ENCODE assay signal across 36 cellular contexts in genomic region chr6:161941565-161941964, GRCh38.
"Had no signal": no experiment of that assay in that cellular context is flagged by ENCODE, and none has a peak within 500 bp of the region (broad histone marks: within the 10 kb centered on the region; RNA-seq: fewer than 3 reads in every experiment).

No MANE protein-coding gene starts in this region.

- H3K27me3 Mint-ChIP-seq: activated CD4-positive, alpha-beta memory T cell treated with anti-CD3 and anti-CD28 coated beads, Interleukin-2, amount 10 ng/mL, durations not matched to agents 7 days and 5 days; activated CD4-positive, alpha-beta T cell treated with anti-CD3 and anti-CD28 coated beads for 36 hours; activated CD4-positive, alpha-beta T cell treated with anti-CD3 and anti-CD28 coated beads, Interleukin-2, amount 10 ng/mL, durations not matched to agents 7 days and 5 days; activated CD8-positive, alpha-beta memory T cell treated with anti-CD3 and anti-CD28 coated beads, Interleukin-2, amount 10 ng/mL, durations not matched to agents 7 days and 5 days; activated naive CD4-positive, alpha-beta T cell treated with anti-CD3 and anti-CD28 coated beads, Interleukin-2, amount 10 ng/mL, durations not matched to agents 7 days and 5 days; activated naive CD4-positive, alpha-beta T cell treated with anti-CD3 and anti-CD28 coated beads, Interleukin-2, amount 50 U/mL, for 24 hours; activated naive CD8-positive, alpha-beta T cell; activated naive CD8-positive, alpha-beta T cell treated with anti-CD3 and anti-CD28 coated beads, Interleukin-2, amount 10 ng/mL, durations not matched to agents 7 days and 5 days; activated T-cell treated with anti-CD3 and anti-CD28 coated beads, Interleukin-2, amount 50 U/mL, for 24 hours had no signal

- DNase-seq: activated CD4-positive, alpha-beta memory T cell treated with anti-CD3 and anti-CD28 coated beads, Interleukin-2, amount 10 ng/mL, durations not matched to agents 7 days and 5 days; activated CD4-positive, alpha-beta T cell treated with anti-CD3 and anti-CD28 coated beads for 1 hour; activated CD4-positive, alpha-beta T cell treated with anti-CD3 and anti-CD28 coated beads for 36 hours; activated CD4-positive, alpha-beta T cell treated with anti-CD3 and anti-CD28 coated beads for 48 hours; activated CD4-positive, alpha-beta T cell treated with anti-CD3 and anti-CD28 coated beads, Interleukin-2, amount 10 ng/mL, durations not matched to agents 7 days and 5 days; activated CD4-positive, alpha-beta T cell treated with anti-CD3 and anti-CD28 coated beads, Interleukin-2, amount 50 U/mL, for 48 hours; activated CD4-positive, CD25-positive, alpha-beta regulatory T cell; activated CD8-positive, alpha-beta memory T cell treated with anti-CD3 and anti-CD28 coated beads for 24 hours; activated CD8-positive, alpha-beta memory T cell treated with anti-CD3 and anti-CD28 coated beads, Interleukin-2, amount 10 ng/mL, durations not matched to agents 7 days and 5 days; activated CD8-positive, alpha-beta memory T cell treated with anti-CD3 and anti-CD28 coated beads, Interleukin-2, amount 50 U/mL, for 48 hours; activated CD8-positive, alpha-beta T cell treated with anti-CD3 and anti-CD28 coated beads, Interleukin-2, amount 10 ng/mL, durations not matched to agents 7 days and 5 days; activated effector memory CD4-positive, alpha-beta T cell treated with Interleukin-2 at 50 U/mL for 16 hours; activated gamma-delta T cell; activated naive CD4-positive, alpha-beta T cell treated with anti-CD3 and anti-CD28 coated beads, Interleukin-2, amount 10 ng/mL, durations not matched to agents 7 days and 5 days; activated naive CD4-positive, alpha-beta T cell treated with Interleukin-2 at 50 U/mL for 16 hours; activated naive CD8-positive, alpha-beta T cell treated with anti-CD3 and anti-CD28 coated beads, Interleukin-2, amount 10 ng/mL, durations not matched to agents 7 days and 5 days; activated T-cell treated with anti-CD3 and anti-CD28 coated beads, Interleukin-2, amount 50 U/mL, for 24 hours; activated T-cell treated with anti-CD3 and anti-CD28 coated beads, Interleukin-2, amount 50 U/mL, for 48 hours; adrenal gland; amniotic stem cell; aorta; body of pancreas; brain microvascular endothelial cell; central memory CD4-positive, alpha-beta T cell; T-helper 1 cell; T-helper 2 cell; T-helper 9 cell; WERI-Rb-1 had no signal

- H3K9me3 Mint-ChIP-seq: activated CD4-positive, alpha-beta memory T cell treated with anti-CD3 and anti-CD28 coated beads, Interleukin-2, amount 10 ng/mL, durations not matched to agents 7 days and 5 days; activated CD4-positive, alpha-beta T cell treated with anti-CD3 and anti-CD28 coated beads, Interleukin-2, amount 10 ng/mL, durations not matched to agents 7 days and 5 days; activated naive CD4-positive, alpha-beta T cell treated with anti-CD3 and anti-CD28 coated beads, Interleukin-2, amount 10 ng/mL, durations not matched to agents 7 days and 5 days; activated naive CD4-positive, alpha-beta T cell treated with anti-CD3 and anti-CD28 coated beads, Interleukin-2, amount 50 U/mL, for 24 hours; activated T-cell treated with anti-CD3 and anti-CD28 coated beads, Interleukin-2, amount 50 U/mL, for 24 hours; activated T-helper 2 cell treated with anti-CD3 and anti-CD28 coated beads, Interferon-gamma antibody, Interleukin-2, Interleukin-4, amounts not matched to agents 10 μg/mL and 5 μg/mL and 100 μg/mL, durations not matched to agents 14 hours and 24 hours and 36 hours; T-helper 1 cell treated with Interleukin-12 subunit alpha and Interleukin-12 subunit beta and Interleukin-4 antibody, amounts not matched to agents 30 μg/mL and 1 μg/mL, for 36 hours; T-helper 2 cell treated with Interferon-gamma antibody and Interleukin-4, amounts not matched to agents 5 μg/mL and 100 μg/mL, for 36 hours; WTC11 had no signal

- H3K36me3 Mint-ChIP-seq: activated CD8-positive, alpha-beta memory T cell treated with anti-CD3 and anti-CD28 coated beads, Interleukin-2, amount 10 ng/mL, durations not matched to agents 7 days and 5 days; activated naive CD4-positive, alpha-beta T cell treated with anti-CD3 and anti-CD28 coated beads, Interleukin-2, amount 10 ng/mL, durations not matched to agents 7 days and 5 days; activated naive CD8-positive, alpha-beta T cell treated with anti-CD3 and anti-CD28 coated beads, Interleukin-2, amount 10 ng/mL, durations not matched to agents 7 days and 5 days had no signal

- H3K4me1 Mint-ChIP-seq: activated CD4-positive, alpha-beta memory T cell treated with anti-CD3 and anti-CD28 coated beads, Interleukin-2, amount 10 ng/mL, durations not matched to agents 7 days and 5 days; activated CD4-positive, alpha-beta T cell treated with anti-CD3 and anti-CD28 coated beads for 36 hours; activated CD4-positive, alpha-beta T cell treated with anti-CD3 and anti-CD28 coated beads, Interleukin-2, amount 10 ng/mL, durations not matched to agents 7 days and 5 days; activated CD8-positive, alpha-beta memory T cell treated with anti-CD3 and anti-CD28 coated beads, Interleukin-2, amount 10 ng/mL, durations not matched to agents 7 days and 5 days; activated naive CD4-positive, alpha-beta T cell treated with anti-CD3 and anti-CD28 coated beads, Interleukin-2, amount 10 ng/mL, durations not matched to agents 7 days and 5 days; activated naive CD4-positive, alpha-beta T cell treated with anti-CD3 and anti-CD28 coated beads, Interleukin-2, amount 50 U/mL, for 24 hours; activated naive CD8-positive, alpha-beta T cell treated with anti-CD3 and anti-CD28 coated beads, Interleukin-2, amount 10 ng/mL, durations not matched to agents 7 days and 5 days had no signal

- H3K27ac Mint-ChIP-seq: activated CD4-positive, alpha-beta memory T cell treated with anti-CD3 and anti-CD28 coated beads, Interleukin-2, amount 10 ng/mL, durations not matched to agents 7 days and 5 days; activated CD4-positive, alpha-beta T cell treated with anti-CD3 and anti-CD28 coated beads for 36 hours; activated CD4-positive, alpha-beta T cell treated with anti-CD3 and anti-CD28 coated beads, Interleukin-2, amount 10 ng/mL, durations not matched to agents 7 days and 5 days; activated CD8-positive, alpha-beta memory T cell treated with anti-CD3 and anti-CD28 coated beads, Interleukin-2, amount 10 ng/mL, durations not matched to agents 7 days and 5 days; activated CD8-positive, alpha-beta T cell treated with anti-CD3 and anti-CD28 coated beads, Interleukin-2, amount 10 ng/mL, durations not matched to agents 7 days and 5 days; activated naive CD4-positive, alpha-beta T cell treated with anti-CD3 and anti-CD28 coated beads, Interleukin-2, amount 10 ng/mL, durations not matched to agents 7 days and 5 days; activated naive CD4-positive, alpha-beta T cell treated with anti-CD3 and anti-CD28 coated beads, Interleukin-2, amount 50 U/mL, for 24 hours; activated naive CD8-positive, alpha-beta T cell; activated naive CD8-positive, alpha-beta T cell treated with anti-CD3 and anti-CD28 coated beads, Interleukin-2, amount 10 ng/mL, durations not matched to agents 7 days and 5 days; activated T-cell treated with anti-CD3 and anti-CD28 coated beads, Interleukin-2, amount 50 U/mL, for 24 hours; activated T-helper 2 cell treated with anti-CD3 and anti-CD28 coated beads, Interferon-gamma antibody, Interleukin-2, Interleukin-4, amounts not matched to agents 10 μg/mL and 5 μg/mL and 100 μg/mL, durations not matched to agents 14 hours and 24 hours and 36 hours; T-helper 1 cell treated with Interleukin-12 subunit alpha and Interleukin-12 subunit beta and Interleukin-4 antibody, amounts not matched to agents 30 μg/mL and 1 μg/mL, for 36 hours; T-helper 2 cell treated with Interferon-gamma antibody and Interleukin-4, amounts not matched to agents 5 μg/mL and 100 μg/mL, for 36 hours; WTC11 had no signal

- H3K9me3 ChIP-seq: adrenal gland, body of pancreas had no signal

- H3K4me1 ChIP-seq: adrenal gland, body of pancreas, breast epithelium had no signal

- H3K27ac ChIP-seq: adrenal gland, body of pancreas, brain microvascular endothelial cell, breast epithelium, WERI-Rb-1 had no signal

- H3K27me3 ChIP-seq: adrenal gland, body of pancreas, brain microvascular endothelial cell, breast epithelium had no signal

- H3K4me3 Mint-ChIP-seq: activated CD4-positive, alpha-beta memory T cell treated with anti-CD3 and anti-CD28 coated beads, Interleukin-2, amount 10 ng/mL, durations not matched to agents 7 days and 5 days; activated CD4-positive, alpha-beta T cell treated with anti-CD3 and anti-CD28 coated beads for 36 hours; activated CD4-positive, alpha-beta T cell treated with anti-CD3 and anti-CD28 coated beads, Interleukin-2, amount 10 ng/mL, durations not matched to agents 7 days and 5 days; activated CD8-positive, alpha-beta memory T cell treated with anti-CD3 and anti-CD28 coated beads, Interleukin-2, amount 10 ng/mL, durations not matched to agents 7 days and 5 days; activated CD8-positive, alpha-beta T cell treated with anti-CD3 and anti-CD28 coated beads, Interleukin-2, amount 10 ng/mL, durations not matched to agents 7 days and 5 days; activated naive CD4-positive, alpha-beta T cell treated with anti-CD3 and anti-CD28 coated beads, Interleukin-2, amount 10 ng/mL, durations not matched to agents 7 days and 5 days; activated naive CD4-positive, alpha-beta T cell treated with anti-CD3 and anti-CD28 coated beads, Interleukin-2, amount 50 U/mL, for 24 hours; activated naive CD8-positive, alpha-beta T cell; activated naive CD8-positive, alpha-beta T cell treated with anti-CD3 and anti-CD28 coated beads, Interleukin-2, amount 10 ng/mL, durations not matched to agents 7 days and 5 days; activated T-cell treated with anti-CD3 and anti-CD28 coated beads, Interleukin-2, amount 50 U/mL, for 24 hours; T-helper 1 cell treated with Interleukin-12 subunit alpha and Interleukin-12 subunit beta and Interleukin-4 antibody, amounts not matched to agents 30 μg/mL and 1 μg/mL, for 36 hours; T-helper 2 cell treated with Interferon-gamma antibody and Interleukin-4, amounts not matched to agents 5 μg/mL and 100 μg/mL, for 36 hours; WTC11 had no signal

- ATAC-seq: activated CD4-positive, alpha-beta T cell treated with anti-CD3 and anti-CD28 coated beads for 36 hours; activated CD4-positive, CD25-positive, alpha-beta regulatory T cell treated with anti-CD3 and anti-CD28 coated beads, Interleukin-2, amount 50 U/mL, for 24 hours; activated CD8-positive, alpha-beta memory T cell treated with anti-CD3 and anti-CD28 coated beads, Interleukin-2, amount 10 ng/mL, durations not matched to agents 7 days and 5 days; activated CD8-positive, alpha-beta T cell treated with anti-CD3 and anti-CD28 coated beads, Interleukin-2, amount 10 ng/mL, durations not matched to agents 7 days and 5 days; body of pancreas; WTC11 had no signal

- H3K4me3 ChIP-seq: adrenal gland, body of pancreas, breast epithelium had no signal

- H3K36me3 ChIP-seq: adrenal gland, brain microvascular endothelial cell, breast epithelium, WERI-Rb-1 had no signal
